18 cellular contexts compared by ENCODE assay signal in the genomic region with DNA sequence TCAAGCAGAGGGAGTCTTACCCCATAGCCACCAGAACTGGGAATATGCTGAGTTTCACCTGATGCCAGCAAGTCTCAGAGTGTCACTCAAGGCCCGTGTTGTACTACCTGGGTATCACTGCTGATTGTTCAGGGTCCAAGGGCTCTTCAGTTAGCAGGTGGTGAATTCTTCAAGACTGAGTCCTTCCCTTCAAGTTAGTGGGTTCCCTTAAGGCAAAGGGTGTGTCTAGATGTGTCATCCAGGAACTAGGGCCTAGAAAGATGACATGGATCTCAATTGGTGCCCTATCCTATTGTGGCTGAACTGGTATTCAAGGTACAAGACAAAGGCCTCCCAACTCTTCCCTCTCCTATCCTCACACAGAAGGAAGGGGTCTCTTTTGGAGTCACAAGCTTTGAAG.
"Had no signal": no experiment of that assay in that cellular context is flagged by ENCODE, and none has a peak within 500 bp of the region (broad histone marks: within the 10 kb centered on the region; RNA-seq: fewer than 3 reads in every experiment).

No MANE protein-coding gene starts in this region.

- H3K27me3 ChIP-seq: esophagus squamous epithelium, ovary, right atrium auricular region, sigmoid colon had no signal

- H3K36me3 Mint-ChIP-seq: natural killer cell had no signal

- H3K4me1 Mint-ChIP-seq: endodermal cell, natural killer cell, neural crest cell had no signal

- H3K9me3 ChIP-seq: esophagus squamous epithelium, ovary, sigmoid colon had no signal

- H3K9me3 Mint-ChIP-seq: natural killer cell had no signal

- H3K4me3 ChIP-seq: esophagus squamous epithelium, ovary, right atrium auricular region, sigmoid colon, skin epidermis had no signal

- H3K36me3 ChIP-seq: esophagus squamous epithelium, ovary, right atrium auricular region, sigmoid colon had no signal

- H3K4me1 ChIP-seq: esophagus squamous epithelium, right atrium auricular region, sigmoid colon had no signal

- FAIRE-seq: colon, endothelial cell of umbilical vein had no signal

- DNase-seq: cerebellar nuclear complex; dermis blood vessel endothelial cell; effector CD4-positive, alpha-beta T cell; endodermal cell; esophagus squamous epithelium; natural killer cell; nucleus accumbens; ovary; sigmoid colon; stimulated activated CD4-positive, alpha-beta T cell treated with anti-CD3 and anti-CD28 coated beads, Interleukin-12 subunit alpha, Interleukin-12 subunit beta, amount 100 ng/mL, for 4 hours; stimulated activated naive CD4-positive, alpha-beta T cell; trophoblast cell had no signal

- H3K27ac Mint-ChIP-seq: endodermal cell, natural killer cell had no signal

- H3K27ac ChIP-seq: esophagus squamous epithelium, ovary, right atrium auricular region, sigmoid colon, skin epidermis had no signal

- H3K4me3 Mint-ChIP-seq: endodermal cell, natural killer cell, neural crest cell had no signal

- ATAC-seq: left lobe of liver, natural killer cell had no signal
